1 cellular context compared by ENCODE assay signal in the genomic region with DNA sequence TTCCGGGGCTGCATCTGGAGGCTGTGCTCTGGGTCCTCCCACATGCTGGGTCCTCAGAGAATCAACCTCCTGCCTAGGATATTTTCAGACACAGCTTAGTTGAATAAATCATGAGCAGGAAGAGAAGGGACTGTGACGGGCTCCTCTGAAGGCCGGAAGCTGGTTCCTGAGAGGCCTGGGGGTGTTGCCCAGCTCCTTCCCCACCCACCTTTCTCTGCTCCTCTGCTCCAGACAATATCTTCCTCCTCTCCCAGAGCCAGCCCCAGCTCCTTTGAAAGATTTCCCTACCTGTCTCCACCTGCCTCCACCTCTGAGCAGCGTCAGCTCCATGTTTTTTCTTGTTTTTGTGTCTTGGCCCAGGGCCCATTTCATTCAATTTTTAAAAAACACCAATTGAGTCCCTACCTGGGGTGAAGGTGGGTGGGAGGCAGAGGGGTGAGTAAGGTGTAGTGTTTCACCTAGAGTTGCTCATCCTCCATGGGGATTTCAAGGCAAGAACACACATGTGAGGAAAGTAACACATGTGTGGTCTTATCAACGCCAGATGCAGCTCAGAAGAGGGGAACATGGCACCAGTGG.
TF ChIP-seq lines count a peak whose summit lies in the region.

No MANE protein-coding gene starts in this region.

TF ChIP-seq in GM12878, 131 proteins besides CTCF, POLR2A, EP300 and RAD21:
- TF ChIP-seq HDAC2 (IDR thresholded peaks at IDR 0.05) = no peak
- TF ChIP-seq WRNIP1 (IDR thresholded peaks at IDR 0.05; ENCODE audit: borderline replicate concordance, low read depth, low read length) = no peak
- TF ChIP-seq STAT1 (conservative IDR thresholded peaks at IDR 0.05) = no peak
- TF ChIP-seq ZBED1 (IDR thresholded peaks at IDR 0.05; ENCODE audit: borderline replicate concordance) = no peak
- TF ChIP-seq NR2C2 (IDR thresholded peaks at IDR 0.05; ENCODE audit: borderline replicate concordance, control insufficient read depth, insufficient read length, low read depth) = no peak
- no peak for TF ChIP-seq IKZF2 (IDR thresholded peaks at IDR 0.05)
- TF ChIP-seq SRF (IDR thresholded peaks at IDR 0.05; ENCODE audit: low read depth in 2 of 2, low read length in 2 of 2) = no peak
- no peak for TF ChIP-seq SMAD5 (IDR thresholded peaks at IDR 0.05; ENCODE audit: low read depth)
- no peak for TF ChIP-seq FOXM1 (IDR thresholded peaks at IDR 0.05; ENCODE audit: low read depth, low read length)
- no peak for TF ChIP-seq ZNF207 (IDR thresholded peaks at IDR 0.05; ENCODE audit: borderline replicate concordance)
- TF ChIP-seq RB1 (IDR thresholded peaks at IDR 0.05; ENCODE audit: borderline replicate concordance) = no peak
- no peak for TF ChIP-seq HSF1 (IDR thresholded peaks at IDR 0.05; ENCODE audit: low read depth, low read length)
- no peak for TF ChIP-seq PAX8 (IDR thresholded peaks at IDR 0.05)
- no peak for TF ChIP-seq CHD1 (IDR thresholded peaks at IDR 0.05; ENCODE audit: low read depth, low read length)
- no peak for TF ChIP-seq YBX1 (IDR thresholded peaks at IDR 0.05)
- no peak for TF ChIP-seq TAF1 (IDR thresholded peaks at IDR 0.05; ENCODE audit: borderline replicate concordance, low read depth, low read length)
- TF ChIP-seq HDGF (IDR thresholded peaks at IDR 0.05) = no peak
- no peak for TF ChIP-seq USF1 (IDR thresholded peaks at IDR 0.05; ENCODE audit: borderline replicate concordance, extremely low read length, insufficient read depth, low read depth, low read length)
- TF ChIP-seq, protein P1, sequence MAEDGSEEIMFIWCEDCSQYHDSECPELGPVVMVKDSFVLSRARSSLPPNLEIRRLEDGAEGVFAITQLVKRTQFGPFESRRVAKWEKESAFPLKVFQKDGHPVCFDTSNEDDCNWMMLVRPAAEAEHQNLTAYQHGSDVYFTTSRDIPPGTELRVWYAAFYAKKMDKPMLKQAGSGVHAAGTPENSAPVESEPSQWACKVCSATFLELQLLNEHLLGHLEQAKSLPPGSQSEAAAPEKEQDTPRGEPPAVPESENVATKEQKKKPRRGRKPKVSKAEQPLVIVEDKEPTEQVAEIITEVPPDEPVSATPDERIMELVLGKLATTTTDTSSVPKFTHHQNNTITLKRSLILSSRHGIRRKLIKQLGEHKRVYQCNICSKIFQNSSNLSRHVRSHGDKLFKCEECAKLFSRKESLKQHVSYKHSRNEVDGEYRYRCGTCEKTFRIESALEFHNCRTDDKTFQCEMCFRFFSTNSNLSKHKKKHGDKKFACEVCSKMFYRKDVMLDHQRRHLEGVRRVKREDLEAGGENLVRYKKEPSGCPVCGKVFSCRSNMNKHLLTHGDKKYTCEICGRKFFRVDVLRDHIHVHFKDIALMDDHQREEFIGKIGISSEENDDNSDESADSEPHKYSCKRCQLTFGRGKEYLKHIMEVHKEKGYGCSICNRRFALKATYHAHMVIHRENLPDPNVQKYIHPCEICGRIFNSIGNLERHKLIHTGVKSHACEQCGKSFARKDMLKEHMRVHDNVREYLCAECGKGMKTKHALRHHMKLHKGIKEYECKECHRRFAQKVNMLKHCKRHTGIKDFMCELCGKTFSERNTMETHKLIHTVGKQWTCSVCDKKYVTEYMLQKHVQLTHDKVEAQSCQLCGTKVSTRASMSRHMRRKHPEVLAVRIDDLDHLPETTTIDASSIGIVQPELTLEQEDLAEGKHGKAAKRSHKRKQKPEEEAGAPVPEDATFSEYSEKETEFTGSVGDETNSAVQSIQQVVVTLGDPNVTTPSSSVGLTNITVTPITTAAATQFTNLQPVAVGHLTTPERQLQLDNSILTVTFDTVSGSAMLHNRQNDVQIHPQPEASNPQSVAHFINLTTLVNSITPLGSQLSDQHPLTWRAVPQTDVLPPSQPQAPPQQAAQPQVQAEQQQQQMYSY (CRISPR knock-in tag; IDR thresholded peaks at IDR 0.05) = no peak
